26 cellular contexts compared by ENCODE assay signal in the genomic region with DNA sequence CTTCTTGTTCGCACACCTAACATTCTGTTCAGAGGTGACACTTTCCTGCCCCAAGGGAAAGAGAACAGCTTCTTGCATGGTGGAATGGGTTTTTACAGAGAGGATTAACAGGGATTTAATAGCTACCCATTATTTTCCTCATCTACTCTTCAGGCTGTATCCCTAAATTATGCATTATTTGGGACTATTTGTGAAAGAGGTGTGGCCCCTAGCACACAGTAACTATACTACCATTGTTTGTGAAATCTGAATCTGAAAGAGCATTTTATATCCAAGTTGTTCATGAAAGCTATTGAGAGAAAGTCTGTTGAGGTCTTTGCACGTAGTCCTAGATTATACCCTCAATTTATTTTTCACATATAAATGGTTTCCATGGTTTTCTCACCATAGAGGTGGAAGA.
A peak's percentile ranks its signal among the peaks of the same experiment; 100 is the strongest.
DNase-seq lines count a peak whose midpoint lies in the region; ATAC-seq, FAIRE-seq and TF ChIP-seq lines count a peak whose summit lies in the region.
"Had no signal": no experiment of that assay in that cellular context is flagged by ENCODE, and none has a peak within 500 bp of the region (broad histone marks: within the 10 kb centered on the region; RNA-seq: fewer than 3 reads in every experiment).

No MANE protein-coding gene starts in this region.

- no peaks in the 10 kb centered on the region for H3K27me3 ChIP-seq in HAP-1 (ENCODE audit: low read depth)
- H3K27me3 ChIP-seq in colonic mucosa, result no peaks in the 10 kb centered on the region
- H3K27me3 ChIP-seq: vagina had no signal

- no peak for ATAC-seq in WTC11
- no peak for ATAC-seq in HG02973 (IDR thresholded peaks at IDR 0.05; ENCODE audit: unreplicated experiment)
- no peak for ATAC-seq in HG02610 (IDR thresholded peaks at IDR 0.05; ENCODE audit: unreplicated experiment)
- no peak for ATAC-seq in effector memory CD8-positive, alpha-beta T cell (replicated peaks)
- ATAC-seq: Panc1; sciatic nerve; stimulated activated effector memory CD8-positive, alpha-beta T cell treated with anti-CD3 and anti-CD28 coated beads, Interleukin-12 subunit alpha, Interleukin-12 subunit beta, amount 100 ng/mL, for 72 hours had no signal

- intact Hi-C loops in kidney (cut with DNase I), result no loop called here
- intact Hi-C loops in colonic mucosa (cut with DNase I), result loop anchor here (10.0 kb wide), 1 partner anchor 71 kb away; no protein-coding TSS in a partner anchor

- in situ Hi-C loops in HAP-1 (cut with MboI; ENCODE audit: low sequenced_read_pairs), result no loop called here

- H3K27me3 Mint-ChIP-seq in WTC11 (ENCODE audit: low read depth), result no peaks in the 10 kb centered on the region
- no peaks in the 10 kb centered on the region for H3K27me3 Mint-ChIP-seq in effector memory CD8-positive, alpha-beta T cell
- H3K27me3 Mint-ChIP-seq: CD4-positive, alpha-beta T cell had no signal

- H3K36me3 ChIP-seq in HAP-1 (replicated peaks) (no peaks in the 10 kb centered on the region), kidney (ENCODE audit: control insufficient read depth in 1 of 2, insufficient read depth in 2 of 2, low read length in 2 of 2) (peaks cover 0 to 2% of the 10 kb centered on the region in 2 donors), colonic mucosa (no peaks in the 10 kb centered on the region)
- H3K36me3 ChIP-seq: vagina had no signal

- peaks cover 7% of the 10 kb centered on the region for H3K36me3 Mint-ChIP-seq in WTC11
- no peaks in the 10 kb centered on the region for H3K36me3 Mint-ChIP-seq in effector memory CD8-positive, alpha-beta T cell (ENCODE audit: insufficient read depth)
- H3K36me3 Mint-ChIP-seq: activated naive CD4-positive, alpha-beta T cell treated with anti-CD3 and anti-CD28 coated beads, Interleukin-2, amount 10 ng/mL, durations not matched to agents 7 days and 5 days; stimulated activated effector memory CD8-positive, alpha-beta T cell treated with anti-CD3 and anti-CD28 coated beads, Interleukin-12 subunit alpha, Interleukin-12 subunit beta, amount 100 ng/mL, for 72 hours had no signal

- H3K9ac ChIP-seq in kidney (ENCODE audit: low read length in 2 of 2) (peak overlapping the region in 1 of 2 donors; percentile 35), colonic mucosa (ENCODE audit: low read depth in 2 of 2, low read length in 2 of 2) (peak overlapping the region in 1 of 2 donors; percentile 36)

- CTCF ChIA-PET in WTC11 (lab: Charles Lee), result no interaction called here

- TF ChIP-seq CTCF in WTC11 (IDR thresholded peaks at IDR 0.05), result no peak
- no peak for TF ChIP-seq CTCF in kidney (IDR thresholded peaks at IDR 0.05; ENCODE audit: borderline replicate concordance, extremely low read depth, insufficient read depth)
- no peak for TF ChIP-seq CTCF in colonic mucosa (IDR thresholded peaks at IDR 0.05)

- no peak overlapping the region for H3K4me3 Mint-ChIP-seq in WTC11
- H3K4me3 Mint-ChIP-seq in effector memory CD8-positive, alpha-beta T cell, result no peak overlapping the region
- H3K4me3 Mint-ChIP-seq: activated naive CD4-positive, alpha-beta T cell treated with anti-CD3 and anti-CD28 coated beads, Interleukin-2, amount 10 ng/mL, durations not matched to agents 7 days and 5 days; CD4-positive, alpha-beta T cell; neural crest cell; stimulated activated effector memory CD8-positive, alpha-beta T cell treated with anti-CD3 and anti-CD28 coated beads, Interleukin-12 subunit alpha, Interleukin-12 subunit beta, amount 100 ng/mL, for 72 hours had no signal

- no peak overlapping the region for H3K27ac Mint-ChIP-seq in WTC11
- no peak overlapping the region for H3K27ac Mint-ChIP-seq in effector memory CD8-positive, alpha-beta T cell
- H3K27ac Mint-ChIP-seq: activated naive CD4-positive, alpha-beta T cell treated with anti-CD3 and anti-CD28 coated beads, Interleukin-2, amount 10 ng/mL, durations not matched to agents 7 days and 5 days; CD4-positive, alpha-beta T cell; stimulated activated effector memory CD8-positive, alpha-beta T cell treated with anti-CD3 and anti-CD28 coated beads, Interleukin-12 subunit alpha, Interleukin-12 subunit beta, amount 100 ng/mL, for 72 hours had no signal

- no peaks in the 10 kb centered on the region; the same call in 1 of the 2 replicates for H3K9me3 Mint-ChIP-seq in WTC11
- H3K9me3 Mint-ChIP-seq in effector memory CD8-positive, alpha-beta T cell, result no peaks in the 10 kb centered on the region
- H3K9me3 Mint-ChIP-seq: activated naive CD4-positive, alpha-beta T cell treated with anti-CD3 and anti-CD28 coated beads, Interleukin-2, amount 10 ng/mL, durations not matched to agents 7 days and 5 days; CD4-positive, alpha-beta T cell; stimulated activated effector memory CD8-positive, alpha-beta T cell treated with anti-CD3 and anti-CD28 coated beads, Interleukin-12 subunit alpha, Interleukin-12 subunit beta, amount 100 ng/mL, for 72 hours had no signal

- POLR2A ChIA-PET in WTC11 (lab: Charles Lee), result no interaction called here

- H3K4me1 ChIP-seq in HAP-1, result peaks cover 27% of the 10 kb centered on the region
- H3K4me1 ChIP-seq in kidney (ENCODE audit: control insufficient read depth in 1 of 2, insufficient read depth in 1 of 2, low read depth in 1 of 2, low read length in 2 of 2), result peaks cover 24 to 39% of the 10 kb centered on the region in 2 donors
- peaks cover 13% of the 10 kb centered on the region for H3K4me1 ChIP-seq in colonic mucosa

- peak; percentile 54 to 97 for DNase-seq in HAP-1 (ENCODE audit: low spot score in 2 of 2)
- no peak for DNase-seq in WTC11 (ENCODE audit: low spot score)
- no peak for DNase-seq in kidney
- DNase-seq in substantia nigra (lab: John Stamatoyannopoulos, UW), result no peak
- no peak for DNase-seq in colonic mucosa
- DNase-seq in effector memory CD8-positive, alpha-beta T cell, result no peak
- DNase-seq: activated CD4-positive, alpha-beta T cell treated with anti-CD3 and anti-CD28 coated beads, Interleukin-2, amount 50 U/mL, for 4 hours; activated naive CD4-positive, alpha-beta T cell treated with anti-CD3 and anti-CD28 coated beads, Interleukin-2, amount 10 ng/mL, durations not matched to agents 7 days and 5 days; amygdala; CD4-positive, alpha-beta T cell; dermis blood vessel endothelial cell; DMS 273 treated with DMSO at 0.1 percent for 48 hours; EL; islet precursor cell; NCI-H510A; stimulated activated CD4-positive, alpha-beta T cell treated with anti-CD3 and anti-CD28 coated beads, Interleukin-4, amount 100 ng/mL, for 24 hours; SW 1271 had no signal

- no peaks in the 10 kb centered on the region for H3K9me3 ChIP-seq in HAP-1
- H3K9me3 ChIP-seq in kidney (ENCODE audit: control insufficient read depth in 1 of 2, low read length in 2 of 2), result no peaks in the 10 kb centered on the region
- H3K9me3 ChIP-seq in colonic mucosa, result no peaks in the 10 kb centered on the region
- H3K9me3 ChIP-seq: vagina had no signal

- no peaks in the 10 kb centered on the region; the same call in 1 of the 2 replicates for H3K4me1 Mint-ChIP-seq in WTC11
- H3K4me1 Mint-ChIP-seq in effector memory CD8-positive, alpha-beta T cell (ENCODE audit: low read depth in 2 of 2), result no peaks in the 10 kb centered on the region
- H3K4me1 Mint-ChIP-seq: stimulated activated effector memory CD8-positive, alpha-beta T cell treated with anti-CD3 and anti-CD28 coated beads, Interleukin-12 subunit alpha, Interleukin-12 subunit beta, amount 100 ng/mL, for 72 hours had no signal

- H3K4me3 ChIP-seq in HAP-1 (no peak overlapping the region), kidney (ENCODE audit: low read length in 2 of 2) (no peak overlapping the region), colonic mucosa (no peak overlapping the region)
- H3K4me3 ChIP-seq: lung, vagina had no signal

- H3K27ac ChIP-seq in kidney (ENCODE audit: low read depth in 2 of 2, low read length in 2 of 2) (peak overlapping the region; percentile 68 to 95), substantia nigra (ENCODE audit: low read depth, low read length, poor library complexity, severe bottlenecking) (peak overlapping the region; percentile 28), colonic mucosa (no peak overlapping the region)
- H3K27ac ChIP-seq: vagina had no signal

- FAIRE-seq in kidney (lab: Jason Lieb, UNC), result no peak
- FAIRE-seq: GM12892 had no signal

TF ChIP-seq in WTC11, 78 proteins besides CTCF, POLR2A, EP300 and RAD21:
- no peak for TF ChIP-seq SMAD4 (CRISPR knock-in tag; IDR thresholded peaks at IDR 0.05)
- 0 out of 2 replicates have a peak, but pooled peaks have one; percentile 11 for TF ChIP-seq GABPB1 (CRISPR knock-in tag; IDR thresholded peaks at IDR 0.05)
- no peak for TF ChIP-seq SOX15 (CRISPR knock-in tag; IDR thresholded peaks at IDR 0.05)
- TF ChIP-seq IRF2 (CRISPR knock-in tag; IDR thresholded peaks at IDR 0.05; ENCODE audit: borderline replicate concordance, low read depth), result no peak
- TF ChIP-seq, protein P1, sequence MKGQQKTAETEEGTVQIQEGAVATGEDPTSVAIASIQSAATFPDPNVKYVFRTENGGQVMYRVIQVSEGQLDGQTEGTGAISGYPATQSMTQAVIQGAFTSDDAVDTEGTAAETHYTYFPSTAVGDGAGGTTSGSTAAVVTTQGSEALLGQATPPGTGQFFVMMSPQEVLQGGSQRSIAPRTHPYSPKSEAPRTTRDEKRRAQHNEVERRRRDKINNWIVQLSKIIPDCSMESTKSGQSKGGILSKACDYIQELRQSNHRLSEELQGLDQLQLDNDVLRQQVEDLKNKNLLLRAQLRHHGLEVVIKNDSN (CRISPR knock-in tag; IDR thresholded peaks at IDR 0.05), result no peak
- no peak for TF ChIP-seq ZNF219 (CRISPR knock-in tag; IDR thresholded peaks at IDR 0.05; ENCODE audit: borderline replicate concordance)

Comparison
In these comparisons a context has a peak if more than half of its experiments do, and no peak if none do; other contexts are left out.
1. DNase-seq: peak in HAP-1 (2 of 2); none in WTC11 (single experiment), kidney (single experiment), substantia nigra (0 of 49), colonic mucosa (single experiment) and effector memory CD8-positive, alpha-beta T cell (0 of 3).